ENCODE assay signal across 35 cellular contexts in the genomic region with DNA sequence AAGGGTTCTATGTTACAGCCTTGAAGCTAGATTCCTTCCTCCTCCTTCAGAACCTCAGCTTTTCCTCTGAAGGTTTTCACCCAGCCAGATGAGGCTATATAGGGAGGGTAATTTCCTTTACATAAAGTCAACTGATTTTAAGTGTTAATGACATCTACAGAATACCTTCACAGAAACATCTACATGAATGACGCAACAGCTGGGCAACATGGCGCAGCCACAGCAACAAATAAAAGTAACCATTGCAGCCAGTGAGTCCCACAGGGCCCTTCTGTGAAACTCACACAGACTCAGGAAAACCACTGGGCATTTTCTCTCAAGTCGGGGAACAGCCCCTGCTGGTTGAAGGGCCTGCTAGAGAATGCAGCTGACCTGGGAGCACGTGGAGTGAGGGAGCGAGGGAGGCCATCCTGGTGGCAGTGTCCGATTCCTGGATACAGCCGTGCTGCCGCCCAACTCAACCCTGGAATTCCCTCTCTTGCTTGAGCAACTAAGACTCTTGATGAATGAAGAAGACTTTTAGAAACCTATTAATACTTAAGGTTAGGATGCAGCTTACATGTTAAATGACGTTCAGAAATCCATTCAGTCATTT.
A peak's percentile ranks its signal among the peaks of the same experiment; 100 is the strongest.
DNase-seq lines count a peak whose midpoint lies in the region; ATAC-seq, FAIRE-seq and TF ChIP-seq lines count a peak whose summit lies in the region.
"Had no signal": no experiment of that assay in that cellular context is flagged by ENCODE, and none has a peak within 500 bp of the region (broad histone marks: within the 10 kb centered on the region; RNA-seq: fewer than 3 reads in every experiment).

No MANE protein-coding gene starts in this region.

- intact Hi-C loops in HepG2 (cut with micrococcal nuclease; ENCODE audit: unreplicated experiment) (no loop called here), right lobe of liver (cut with DNase I) (no loop called here), K562 (cut with micrococcal nuclease) (no loop called here)

- H3K4me1 ChIP-seq in HepG2 (ENCODE audit: insufficient read depth, low read length): no peaks in the 10 kb centered on the region
- no peaks in the 10 kb centered on the region for H3K4me1 ChIP-seq in right lobe of liver
- no peaks in the 10 kb centered on the region for H3K4me1 ChIP-seq in K562 (replicated peaks in 1 of 2; ENCODE audit: control insufficient read depth in 2 of 2, insufficient read depth in 2 of 2, low read length in 2 of 2)
- no peaks in the 10 kb centered on the region for H3K4me1 ChIP-seq in neuronal stem cell (ENCODE audit: control insufficient read depth in 2 of 2, insufficient read depth in 1 of 2, low read depth in 1 of 2, low read length in 2 of 2)
- no peaks in the 10 kb centered on the region for H3K4me1 ChIP-seq in neural progenitor cell
- H3K4me1 ChIP-seq: A549, BE2C, BLaER1, Caco-2 had no signal

- no peaks in the 10 kb centered on the region for H3K79me2 ChIP-seq in HepG2 (ENCODE audit: insufficient read depth, low read length)
- H3K79me2 ChIP-seq in K562 (ENCODE audit: control insufficient read depth, insufficient read depth, low read length): no peaks in the 10 kb centered on the region
- no peaks in the 10 kb centered on the region for H3K79me2 ChIP-seq in neural progenitor cell (ENCODE audit: low read depth)

- H3K27me3 Mint-ChIP-seq in neural progenitor cell (ENCODE audit: insufficient read depth, low read depth): no peaks in the 10 kb centered on the region
- H3K27me3 Mint-ChIP-seq: B cell; CD4-positive, alpha-beta T cell; CD4-positive, CD25-positive, alpha-beta regulatory T cell; CD8-positive, alpha-beta memory T cell had no signal

- FAIRE-seq in HepG2 (lab: Jason Lieb, UNC) (no peak), K562 (lab: Jason Lieb, UNC) (no peak)
- FAIRE-seq: A204.1, A549, D721Med had no signal

- H2BK120ac ChIP-seq in neuronal stem cell (ENCODE audit: low read depth, low read length): no peak overlapping the region

- H3K27me3 ChIP-seq in HepG2 (ENCODE audit: control insufficient read depth in 1 of 2, insufficient read depth in 2 of 2, low read length in 2 of 2) (no peaks in the 10 kb centered on the region), right lobe of liver (no peaks in the 10 kb centered on the region), K562 (ENCODE audit: control insufficient read depth in 2 of 2, insufficient read depth in 2 of 2, low read length in 2 of 2) (no peaks in the 10 kb centered on the region), neuronal stem cell (ENCODE audit: control insufficient read depth in 3 of 3, insufficient read depth in 3 of 3, low read depth in 1 of 3, low read length in 3 of 3) (no peaks in the 10 kb centered on the region), neural progenitor cell (no peaks in the 10 kb centered on the region)
- H3K27me3 ChIP-seq: BE2C; BLaER1; BLaER1 treated with 17β-estradiol and CSF1 and Interleukin-3, amounts not matched to agents 10 nM and 100 nM had no signal

- H3K18ac ChIP-seq in neuronal stem cell (ENCODE audit: low read length): peak overlapping the region; percentile 16

- H3K4me2 ChIP-seq in HepG2 (ENCODE audit: low read depth, low read length): no peak overlapping the region
- no peak overlapping the region for H3K4me2 ChIP-seq in K562 (ENCODE audit: insufficient read depth, low read length)
- no peak overlapping the region for H3K4me2 ChIP-seq in neuronal stem cell (ENCODE audit: insufficient read depth, low read length, poor library complexity, severe bottlenecking)
- H3K4me2 ChIP-seq in neural progenitor cell: no peak overlapping the region
- H3K4me2 ChIP-seq: A549; BLaER1; BLaER1 treated with 17β-estradiol and CSF1 and Interleukin-3, amounts not matched to agents 10 nM and 100 nM had no signal

- WGBS in HepG2 (ENCODE audit: low lambda C conversion rate): 55% methylated on average over 9 of the region's 9 CpGs
- 87% methylated on average over 3 of the region's 9 CpGs for WGBS in right lobe of liver (ENCODE audit: insufficient coverage, low coverage, low lambda C conversion rate, missing lambda C conversion rate)
- WGBS in K562 (ENCODE audit: insufficient coverage, low coverage, missing lambda C conversion rate): 3% methylated on average over 9 of the region's 9 CpGs
- WGBS in neuronal stem cell (ENCODE audit: extremely low coverage in 2 of 2, insufficient read length in 2 of 2, insufficient replicate concordance in 1 of 2), 2 donors: no CpG with 5 or more reads among the region's 9 CpGs

- no peaks in the 10 kb centered on the region for H3K36me3 ChIP-seq in HepG2 (replicated peaks in 1 of 2; ENCODE audit: control insufficient read depth in 1 of 2, insufficient read depth in 2 of 2, low read length in 2 of 2)
- no peaks in the 10 kb centered on the region for H3K36me3 ChIP-seq in right lobe of liver
- no peaks in the 10 kb centered on the region for H3K36me3 ChIP-seq in K562 (ENCODE audit: control insufficient read depth, insufficient read depth, low read length)
- H3K36me3 ChIP-seq in neuronal stem cell (replicated peaks in 1 of 2; ENCODE audit: control insufficient read depth in 2 of 2, insufficient read depth in 2 of 2, low read length in 2 of 2): no peaks in the 10 kb centered on the region
- H3K36me3 ChIP-seq in neural progenitor cell: no peaks in the 10 kb centered on the region
- H3K36me3 ChIP-seq: BE2C; BLaER1; BLaER1 treated with 17β-estradiol and CSF1 and Interleukin-3, amounts not matched to agents 10 nM and 100 nM had no signal

- no peak for TF ChIP-seq CTCF in HepG2 (CRISPR knock-in tag; IDR thresholded peaks at IDR 0.05)
- TF ChIP-seq CTCF in right lobe of liver (IDR thresholded peaks at IDR 0.05): no peak
- no peak for TF ChIP-seq CTCF in K562 (IDR thresholded peaks at IDR 0.05 in 2 of 3, conservative IDR thresholded peaks at IDR 0.05 in 1 of 3; ENCODE audit: insufficient read depth in 2 of 3, low read depth in 1 of 3, low read length in 3 of 3)
- TF ChIP-seq CTCF in neural progenitor cell (IDR thresholded peaks at IDR 0.05): no peak
- no peak for TF ChIP-seq CTCF in foreskin fibroblast (IDR thresholded peaks at IDR 0.05; ENCODE audit: low read depth, low read length)

- no peak overlapping the region for H3K4me3 ChIP-seq in HepG2 (replicated peaks in 1 of 3; ENCODE audit: insufficient read depth in 1 of 3, low read depth in 2 of 3, low read length in 3 of 3)
- H3K4me3 ChIP-seq in right lobe of liver: no peak overlapping the region
- H3K4me3 ChIP-seq in K562: no peak overlapping the region
- H3K4me3 ChIP-seq in neuronal stem cell (ENCODE audit: low read length in 2 of 2): no peak overlapping the region
- H3K4me3 ChIP-seq in neural progenitor cell: no peak overlapping the region
- H3K4me3 ChIP-seq in foreskin fibroblast (ENCODE audit: low read depth in 1 of 2, low read length in 2 of 2): no peak overlapping the region
- H3K4me3 ChIP-seq: A549; BLaER1; BLaER1 treated with 17β-estradiol and CSF1 and Interleukin-3, amounts not matched to agents 10 nM and 100 nM had no signal

- POLR2A ChIA-PET in HepG2 (lab: Yijun Ruan, JAX): no interaction called here
- POLR2A ChIA-PET in K562 (lab: Yijun Ruan, JAX): no interaction called here

- H2AK5ac ChIP-seq in neuronal stem cell (ENCODE audit: low read depth, low read length): no peak overlapping the region

- H2BK15ac ChIP-seq in neuronal stem cell (ENCODE audit: low read length): no peak overlapping the region

- no peaks in the 10 kb centered on the region for H3F3A ChIP-seq in neural progenitor cell (ENCODE audit: low read depth)

- no peak overlapping the region for H3K4ac ChIP-seq in neuronal stem cell (ENCODE audit: low read length)

- no peak overlapping the region for H3K14ac ChIP-seq in neuronal stem cell (ENCODE audit: low read length)

- no peak overlapping the region for H4K8ac ChIP-seq in neuronal stem cell (ENCODE audit: low read depth, low read length)

- H2BK12ac ChIP-seq in neuronal stem cell (ENCODE audit: low read length): no peak overlapping the region

- H3K4me3 Mint-ChIP-seq in neural progenitor cell: no peak overlapping the region
- H3K4me3 Mint-ChIP-seq: B cell; CD14-positive monocyte; CD4-positive, alpha-beta memory T cell; CD4-positive, alpha-beta T cell; CD4-positive, CD25-positive, alpha-beta regulatory T cell; CD8-positive, alpha-beta memory T cell; CD8-positive, alpha-beta T cell had no signal

- no peak overlapping the region for H2BK5ac ChIP-seq in neuronal stem cell (ENCODE audit: low read length)

- no peaks in the 10 kb centered on the region for H3K79me1 ChIP-seq in neuronal stem cell (ENCODE audit: low read depth, low read length)

- ATAC-seq in HepG2: no peak
- ATAC-seq in right lobe of liver: no peak
- ATAC-seq in K562: no peak; the same call in 2 of the 3 replicates
- ATAC-seq: A549; CD8-positive, alpha-beta T cell had no signal

- no peak overlapping the region for H4K91ac ChIP-seq in neuronal stem cell (ENCODE audit: low read depth, low read length, poor library complexity)

- H2AFZ ChIP-seq in HepG2 (ENCODE audit: low read length): no peak overlapping the region
- H2AFZ ChIP-seq in K562 (ENCODE audit: low read depth, low read length): no peak overlapping the region
- no peak overlapping the region for H2AFZ ChIP-seq in neuronal stem cell (ENCODE audit: low read length)
- H2AFZ ChIP-seq in neural progenitor cell (replicated peaks): no peak overlapping the region

- H3K9me1 ChIP-seq in K562 (ENCODE audit: control insufficient read depth, insufficient read depth, low read length): no peaks in the 10 kb centered on the region

- CTCF ChIA-PET in HepG2 (lab: Yijun Ruan, JAX; ENCODE audit: low intra/inter-chr PET ratio, low total read pairs) (no interaction called here), K562 (lab: Yijun Ruan, JAX; ENCODE audit: low intra/inter-chr PET ratio) (no interaction called here)

- H3K27ac Mint-ChIP-seq in neural progenitor cell: no peak overlapping the region
- H3K27ac Mint-ChIP-seq: B cell; CD14-positive monocyte; CD4-positive, alpha-beta memory T cell; CD4-positive, alpha-beta T cell; CD4-positive, CD25-positive, alpha-beta regulatory T cell; CD8-positive, alpha-beta memory T cell; CD8-positive, alpha-beta T cell had no signal

- no peaks in the 10 kb centered on the region for H3K36me3 Mint-ChIP-seq in neural progenitor cell
- H3K36me3 Mint-ChIP-seq: CD14-positive monocyte; CD4-positive, alpha-beta memory T cell; CD4-positive, CD25-positive, alpha-beta regulatory T cell; CD8-positive, alpha-beta memory T cell; CD8-positive, alpha-beta T cell had no signal

- TF ChIP-seq POLR2A in HepG2 (IDR thresholded peaks at IDR 0.05; ENCODE audit: insufficient read depth in 1 of 2, low read depth in 2 of 2, low read length in 2 of 2) (no peak), right lobe of liver (IDR thresholded peaks at IDR 0.05) (no peak), K562 (conservative IDR thresholded peaks at IDR 0.05) (no peak)

- H4K20me1 ChIP-seq in HepG2 (ENCODE audit: insufficient read depth, low read length): no peaks in the 10 kb centered on the region
- H4K20me1 ChIP-seq in K562 (replicated peaks; ENCODE audit: control insufficient read depth, insufficient read depth, low read length): no peaks in the 10 kb centered on the region
- H4K20me1 ChIP-seq in neural progenitor cell (ENCODE audit: low read depth): no peaks in the 10 kb centered on the region
- H4K20me1 ChIP-seq: BLaER1; BLaER1 treated with 17β-estradiol and CSF1 and Interleukin-3, amounts not matched to agents 10 nM and 100 nM had no signal

- TF ChIP-seq EP300 in HepG2 (IDR thresholded peaks at IDR 0.05; ENCODE audit: low read depth in 2 of 2, low read length in 2 of 2) (no peak), HepG2 (CRISPR knock-in tag; IDR thresholded peaks at IDR 0.05; ENCODE audit: borderline replicate concordance) (no peak), K562 (IDR thresholded peaks at IDR 0.05; ENCODE audit: low read length) (no peak)

- peaks cover 13% of the 10 kb centered on the region for H3K9me3 Mint-ChIP-seq in neural progenitor cell

- in situ Hi-C loops in HepG2 (cut with HindIII; ENCODE audit: extremely low pct_ligation_motif_present, low pct_unique_long_range_greater_than_20kb): no loop called here
- in situ Hi-C loops in K562 (cut with MboI): no loop called here

- DNase-seq in HepG2 (ENCODE audit: low spot score) (no peak), right lobe of liver (no peak), K562 (ENCODE audit: extremely low read depth in 1 of 4, low spot score in 3 of 4) (no peak), neuronal stem cell (ENCODE audit: low spot score) (no peak), neural progenitor cell (ENCODE audit: low spot score) (no peak), foreskin fibroblast (no peak)
- DNase-seq: 8988T; ACHN; AML-193; BE2C; C1 segment of cervical spinal cord; Caco-2; Calu3; CD4-positive, alpha-beta memory T cell; CD4-positive, alpha-beta T cell; CD4-positive, CD25-positive, alpha-beta regulatory T cell; CD8-positive, alpha-beta memory T cell; CD8-positive, alpha-beta T cell; COR-L47; DMS 273 treated with DMSO at 0.1 percent for 48 hours; DMS153; DMS53; DMS79; DMS79 treated with DMSO at 0.1 percent for 48 hours; DND-41; EL had no signal

- TF ChIP-seq RAD21 in HepG2 (CRISPR knock-in tag; IDR thresholded peaks at IDR 0.05) (no peak), K562 (CRISPR knock-in tag; conservative IDR thresholded peaks at IDR 0.05 in 1 of 2, IDR thresholded peaks at IDR 0.05 in 1 of 2) (no peak)

- no peak overlapping the region for H3K23ac ChIP-seq in neuronal stem cell (ENCODE audit: low read depth, low read length, poor library complexity)

- no peak overlapping the region for H3K27ac ChIP-seq in HepG2 (ENCODE audit: extremely low read length, insufficient read depth, low read length)
- H3K27ac ChIP-seq in right lobe of liver: no peak overlapping the region
- no peak overlapping the region for H3K27ac ChIP-seq in K562 (ENCODE audit: extremely low read depth, low read depth, low read length)
- no peak overlapping the region for H3K27ac ChIP-seq in neuronal stem cell (replicated peaks; ENCODE audit: low read length)
- no peak overlapping the region for H3K27ac ChIP-seq in neural progenitor cell
- H3K27ac ChIP-seq: 22Rv1; A549; BLaER1; BLaER1 treated with 17β-estradiol and CSF1 and Interleukin-3, amounts not matched to agents 10 nM and 100 nM; C4-2B had no signal

- H3K9ac ChIP-seq in HepG2 (ENCODE audit: insufficient read depth, low read depth, low read length) (no peak overlapping the region), K562 (ENCODE audit: insufficient read depth in 1 of 2, low read depth in 2 of 2, low read length in 2 of 2) (no peak overlapping the region), neuronal stem cell (ENCODE audit: low read depth, low read length, poor library complexity) (no peak overlapping the region), neural progenitor cell (no peak overlapping the region)
- H3K9ac ChIP-seq: BLaER1; BLaER1 treated with 17β-estradiol and CSF1 and Interleukin-3, amounts not matched to agents 10 nM and 100 nM had no signal

- no peaks in the 10 kb centered on the region for H3K4me1 Mint-ChIP-seq in neural progenitor cell
- H3K4me1 Mint-ChIP-seq: B cell; CD14-positive monocyte; CD4-positive, alpha-beta memory T cell; CD4-positive, CD25-positive, alpha-beta regulatory T cell; CD8-positive, alpha-beta memory T cell had no signal

- BruUV-seq in HepG2 (replicated peaks; lab: Mats Ljungman, UMichigan): no TSS peak
- no TSS peak for BruUV-seq in K562 (replicated peaks; lab: Mats Ljungman, UMichigan)

- H3K9me3 ChIP-seq in HepG2 (ENCODE audit: low read length) (no peaks in the 10 kb centered on the region), right lobe of liver (no peaks in the 10 kb centered on the region), K562 (replicated peaks; ENCODE audit: control insufficient read depth, insufficient read depth, low read depth, low read length) (no peaks in the 10 kb centered on the region; the same call in 1 of the 2 replicates), neuronal stem cell (replicated peaks in 1 of 2; ENCODE audit: control insufficient read depth in 2 of 2, insufficient read depth in 1 of 2, low read depth in 1 of 2, low read length in 2 of 2) (peaks cover 0 to 4% of the 10 kb centered on the region in 2 donors), neural progenitor cell (ENCODE audit: low read depth) (no peaks in the 10 kb centered on the region)
- H3K9me3 ChIP-seq: A549, BE2C, BLaER1, Caco-2 had no signal
